ENCODE assay signal across 9 cellular contexts in the genomic region with DNA sequence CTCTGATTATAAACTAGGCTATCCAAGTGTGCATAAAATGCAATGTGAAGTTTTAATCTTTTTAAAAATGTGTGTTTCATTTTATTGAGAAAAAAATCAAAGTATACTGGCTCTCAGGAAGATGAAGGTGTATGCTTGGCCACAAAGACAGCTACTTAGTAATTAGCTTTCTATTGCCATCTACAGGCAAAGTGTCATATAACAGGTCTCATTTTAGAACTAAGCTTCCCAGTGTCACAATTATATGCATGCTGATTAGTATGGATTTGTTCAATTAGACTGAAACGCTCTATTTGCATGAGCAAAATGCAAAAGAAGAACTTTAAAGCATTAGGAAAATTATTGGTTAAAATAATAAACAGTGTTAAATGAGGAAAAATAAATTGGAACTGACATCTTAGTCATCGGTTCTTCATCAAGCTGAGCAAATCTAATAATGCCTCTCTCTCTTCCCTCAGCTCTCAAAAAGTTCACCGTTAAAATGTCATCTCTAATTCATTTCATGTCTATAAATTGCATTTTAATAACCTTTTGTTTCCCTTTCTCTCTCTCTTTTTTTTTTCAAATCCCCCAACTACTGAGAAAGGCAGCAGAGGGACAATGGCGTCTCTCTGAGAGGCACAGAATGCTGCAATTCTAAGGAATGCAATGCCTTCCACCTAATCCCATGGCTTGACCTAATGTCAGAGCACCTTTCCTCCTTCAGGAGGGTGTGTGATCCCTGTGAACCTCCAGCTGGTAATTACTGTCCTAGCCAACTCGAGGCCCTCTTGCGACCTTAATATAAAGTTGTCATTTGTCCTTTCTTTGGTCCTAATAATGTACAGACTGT.
A peak's percentile ranks its signal among the peaks of the same experiment; 100 is the strongest.
DNase-seq lines count a peak whose midpoint lies in the region; ATAC-seq, FAIRE-seq and TF ChIP-seq lines count a peak whose summit lies in the region.
"Had no signal": no experiment of that assay in that cellular context is flagged by ENCODE, and none has a peak within 500 bp of the region (broad histone marks: within the 10 kb centered on the region; RNA-seq: fewer than 3 reads in every experiment).

No MANE protein-coding gene starts in this region.

- H3K4ac ChIP-seq in IMR-90 (ENCODE audit: low read depth, low read length), result no peak overlapping the region

- TF ChIP-seq RAD21 in IMR-90 (IDR thresholded peaks at IDR 0.05; ENCODE audit: low read length), result peak; percentile 70

- TF ChIP-seq POLR2A in IMR-90 (IDR thresholded peaks at IDR 0.05; ENCODE audit: low read depth, low read length) (no peak), heart left ventricle (IDR thresholded peaks at IDR 0.05) (no peak)

- H3K4me3 ChIP-seq in IMR-90 (ENCODE audit: insufficient read depth, low read depth, low read length) (no peak overlapping the region), heart left ventricle (no peak overlapping the region), upper lobe of right lung (no peak overlapping the region)

- POLR2A ChIA-PET in IMR-90 (lab: Charles Lee; ENCODE audit: unreplicated experiment), result interaction anchor here (1.0 kb wide), 1 partner anchor 67 kb away, joined by 3 read pairs; no protein-coding TSS in a partner anchor

- in situ Hi-C loops in IMR-90 (cut with MboI; ENCODE audit: low sequenced_read_pairs), result no loop called here

- H2AK9ac ChIP-seq in IMR-90 (replicated peaks; ENCODE audit: low read depth, low read length, poor library complexity), result no peak overlapping the region

- H3K14ac ChIP-seq in IMR-90 (replicated peaks; ENCODE audit: low read depth, low read length), result no peak overlapping the region

- peaks cover 2% of the 10 kb centered on the region; the same call in 1 of the 2 replicates for H3K4me1 ChIP-seq in IMR-90 (ENCODE audit: control insufficient read depth, insufficient read depth, low read length)
- peaks cover 0 to 4% (median 0%) of the 10 kb centered on the region in 12 donors for H3K4me1 ChIP-seq in heart left ventricle
- H3K4me1 ChIP-seq in upper lobe of right lung, result no peaks in the 10 kb centered on the region

- no TSS peak for BruUV-seq in IMR-90 (replicated peaks; lab: Mats Ljungman, UMichigan)

- H3K4me2 ChIP-seq in IMR-90 (ENCODE audit: low read depth, low read length), result no peak overlapping the region

- no peak overlapping the region for H3K23ac ChIP-seq in IMR-90 (ENCODE audit: low read depth, low read length)

- H3K79me1 ChIP-seq in IMR-90 (ENCODE audit: low read depth in 1 of 2, low read length in 2 of 2), result no peaks in the 10 kb centered on the region

- H3K56ac ChIP-seq in IMR-90 (ENCODE audit: extremely low read depth, insufficient read depth, low read length), result no peak overlapping the region

- no peak overlapping the region for H4K5ac ChIP-seq in IMR-90 (ENCODE audit: low read depth, low read length)

- H4K8ac ChIP-seq in IMR-90 (ENCODE audit: low read depth in 2 of 2, low read length in 2 of 2), result no peak overlapping the region

- no peaks in the 10 kb centered on the region for H4K20me1 ChIP-seq in IMR-90 (ENCODE audit: insufficient read depth, low read length)

- H2AFZ ChIP-seq in IMR-90 (replicated peaks; ENCODE audit: low read length, poor library complexity), result no peak overlapping the region

- no peaks in the 10 kb centered on the region for H3K9me1 ChIP-seq in IMR-90 (ENCODE audit: insufficient read depth, low read length)

- no peak overlapping the region for H4K91ac ChIP-seq in IMR-90 (ENCODE audit: insufficient read depth, low read depth, low read length)

- no peak overlapping the region for H2BK20ac ChIP-seq in IMR-90 (ENCODE audit: low read depth, low read length)

- WGBS in IMR-90 (ENCODE audit: extremely low coverage in 2 of 2, insufficient read length in 1 of 2), 2 experiments, result 60% methylated on average over 1 of the region's 6 CpGs; no CpG with 5 or more reads in 1 of the 2 experiments
- WGBS in heart left ventricle, 4 donors, result 75 to 76% (median 76%) methylated on average over 6 of the region's 6 CpGs

- CTCF ChIA-PET in IMR-90 (lab: Yijun Ruan, JAX), result interaction anchor here (0.5 to 1.7 kb wide), 15 partner anchors 11 to 1688 kb away, joined by 3 to 25 read pairs (median 3); no protein-coding TSS in a partner anchor

- no peak overlapping the region for H2AK5ac ChIP-seq in IMR-90 (ENCODE audit: low read depth, low read length)

- peak overlapping the region; percentile 63; the same call in 1 of the 2 replicates for H2BK120ac ChIP-seq in IMR-90 (ENCODE audit: low read depth, low read length)

- H3K9me3 ChIP-seq in IMR-90 (ENCODE audit: control insufficient read depth, insufficient read depth, low read length) (no peaks in the 10 kb centered on the region), heart left ventricle (no peaks in the 10 kb centered on the region), upper lobe of right lung (no peaks in the 10 kb centered on the region)

- no peak overlapping the region for H2BK15ac ChIP-seq in IMR-90 (ENCODE audit: low read depth, low read length)

- ATAC-seq in GM19372 (IDR thresholded peaks at IDR 0.05; ENCODE audit: low read depth, unreplicated experiment) (peak; percentile 68), IMR-90 (ENCODE audit: low read depth) (peak; percentile 86), heart left ventricle (peak in 3 of 4 donors; percentile 60 to 79 (median 64)), upper lobe of right lung (peak; percentile 58), HG02588 (IDR thresholded peaks at IDR 0.05; ENCODE audit: unreplicated experiment) (no peak)

- H2BK5ac ChIP-seq in IMR-90 (ENCODE audit: low read depth, low read length, poor library complexity, severe bottlenecking), result no peak overlapping the region

- H3K27me3 ChIP-seq in IMR-90 (ENCODE audit: control insufficient read depth, insufficient read depth, low read length) (no peaks in the 10 kb centered on the region), heart left ventricle (no peaks in the 10 kb centered on the region), upper lobe of right lung (no peaks in the 10 kb centered on the region)

- H3K36me3 ChIP-seq in IMR-90 (ENCODE audit: control insufficient read depth, insufficient read depth, low read length) (no peaks in the 10 kb centered on the region), heart left ventricle (no peaks in the 10 kb centered on the region), upper lobe of right lung (no peaks in the 10 kb centered on the region)

- TF ChIP-seq CTCF in D721Med (IDR thresholded peaks at IDR 0.05; ENCODE audit: insufficient read depth, missing control alignments), result peak; percentile 86
- TF ChIP-seq CTCF in IMR-90 (conservative IDR thresholded peaks at IDR 0.05; ENCODE audit: low read depth, low read length), result peak; percentile 66
- TF ChIP-seq CTCF in heart left ventricle (IDR thresholded peaks at IDR 0.05), result peak; percentile 17 to 71 (median 61)
- peak; percentile 48 for TF ChIP-seq CTCF in upper lobe of right lung (IDR thresholded peaks at IDR 0.05)

- H3K9ac ChIP-seq in IMR-90 (ENCODE audit: low read depth, low read length), result no peak overlapping the region

- intact Hi-C loops in IMR-90 (cut with micrococcal nuclease) (loop anchor here (1.0 to 5.0 kb wide), 5 partner anchors 65 to 617 kb away; a partner anchor contains a TSS), heart left ventricle (cut with DNase I) (loop anchor here (1.0 to 10.0 kb wide), 9 partner anchors 57 to 315 kb away; a partner anchor contains a TSS), upper lobe of right lung (cut with DNase I) (no loop called here)

- H3K27ac ChIP-seq in IMR-90 (ENCODE audit: insufficient read depth, low read length) (no peak overlapping the region), heart left ventricle (no peak overlapping the region), upper lobe of right lung (no peak overlapping the region)

- dilution Hi-C loops in IMR-90 (cut with HindIII; ENCODE audit: low sequenced_read_pairs, unreplicated experiment), result no loop called here

- DNase-seq in D721Med (ENCODE audit: insufficient read length, low spot score), result no peak
- DNase-seq in IMR-90, result peak; percentile 61
- peak; percentile 48 for DNase-seq in SW480 (ENCODE audit: low spot score)
- no peak for DNase-seq in heart left ventricle
- no peak for DNase-seq in upper lobe of right lung
- no peak for DNase-seq in T-helper 1 cell
- DNase-seq: left cardiac atrium had no signal

- no peak overlapping the region for H3K18ac ChIP-seq in IMR-90 (ENCODE audit: low read depth, low read length)

- peak; percentile 95 for FAIRE-seq in D721Med (lab: Jason Lieb, UNC)

TF ChIP-seq in IMR-90, 13 proteins besides CTCF, POLR2A, EP300 and RAD21:
- TF ChIP-seq BHLHE40 (IDR thresholded peaks at IDR 0.05; ENCODE audit: low read depth, low read length), result no peak
- no peak for TF ChIP-seq CHD1 (IDR thresholded peaks at IDR 0.05; ENCODE audit: low read depth, low read length)
- TF ChIP-seq, protein P1, sequence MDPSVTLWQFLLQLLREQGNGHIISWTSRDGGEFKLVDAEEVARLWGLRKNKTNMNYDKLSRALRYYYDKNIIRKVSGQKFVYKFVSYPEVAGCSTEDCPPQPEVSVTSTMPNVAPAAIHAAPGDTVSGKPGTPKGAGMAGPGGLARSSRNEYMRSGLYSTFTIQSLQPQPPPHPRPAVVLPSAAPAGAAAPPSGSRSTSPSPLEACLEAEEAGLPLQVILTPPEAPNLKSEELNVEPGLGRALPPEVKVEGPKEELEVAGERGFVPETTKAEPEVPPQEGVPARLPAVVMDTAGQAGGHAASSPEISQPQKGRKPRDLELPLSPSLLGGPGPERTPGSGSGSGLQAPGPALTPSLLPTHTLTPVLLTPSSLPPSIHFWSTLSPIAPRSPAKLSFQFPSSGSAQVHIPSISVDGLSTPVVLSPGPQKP (IDR thresholded peaks at IDR 0.05; ENCODE audit: borderline replicate concordance, low read depth, low read length), result no peak
- no peak for TF ChIP-seq FOS (IDR thresholded peaks at IDR 0.05; ENCODE audit: low read depth, low read length)
- TF ChIP-seq SMC3 (IDR thresholded peaks at IDR 0.05; ENCODE audit: low read depth, low read length), result peak; percentile 40
- no peak for TF ChIP-seq CEBPB (IDR thresholded peaks at IDR 0.05; ENCODE audit: low read depth, low read length)

Comparison
In these comparisons a context has a peak if more than half of its experiments do, and no peak if none do; other contexts are left out.
1. DNase-seq: peak in IMR-90 (single experiment) and SW480 (single experiment); none in D721Med (single experiment), heart left ventricle (0 of 5), upper lobe of right lung (single experiment) and T-helper 1 cell (0 of 5).
2. Peak in every context shown above with its lines, with median percentiles within 50 percentile points of each other: CTCF ChIP-seq.